Comparison of ENCODE assay signal across 28 cellular contexts in the genomic region with DNA sequence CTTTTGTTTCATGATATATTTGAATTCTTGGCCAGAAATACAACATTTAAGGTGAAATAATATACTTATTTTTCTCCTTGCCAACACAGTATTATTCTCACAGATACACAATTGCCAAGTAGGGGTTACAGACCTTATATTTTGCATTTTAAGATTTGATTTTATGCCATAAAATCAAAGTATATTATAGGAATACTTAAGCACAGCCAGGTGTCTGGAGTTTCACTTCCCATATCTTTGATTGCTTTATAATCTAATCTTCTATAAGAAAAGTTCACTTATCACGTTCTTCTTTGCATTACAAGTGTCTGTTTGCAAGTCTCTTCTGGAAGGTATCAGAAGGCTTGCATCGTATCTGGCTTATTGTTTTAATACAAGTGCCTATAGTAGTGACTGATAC.
"Had no signal": no experiment of that assay in that cellular context is flagged by ENCODE, and none has a peak within 500 bp of the region (broad histone marks: within the 10 kb centered on the region; RNA-seq: fewer than 3 reads in every experiment).

No MANE protein-coding gene starts in this region.

- H3K27ac Mint-ChIP-seq: immature natural killer cell; naive thymus-derived CD8-positive, alpha-beta T cell; nephron; stimulated activated effector memory CD8-positive, alpha-beta T cell treated with anti-CD3 and anti-CD28 coated beads, Interleukin-12 subunit alpha, Interleukin-12 subunit beta, amount 100 ng/mL, for 72 hours; stimulated activated naive CD8-positive, alpha-beta T cell treated with anti-CD3 and anti-CD28 coated beads, Interleukin-15, Interleukin-2, amounts not matched to agents 100 ng/mL and 50 ng/mL, for 24 hours had no signal

- ATAC-seq: left colon; lower lobe of right lung; naive thymus-derived CD8-positive, alpha-beta T cell; pancreas; right cardiac atrium; sciatic nerve; stimulated activated effector memory CD8-positive, alpha-beta T cell treated with anti-CD3 and anti-CD28 coated beads, Interleukin-12 subunit alpha, Interleukin-12 subunit beta, amount 100 ng/mL, for 72 hours; upper lobe of right lung had no signal

- DNase-seq: immature natural killer cell; kidney; left colon; left lung; lower lobe of right lung; naive thymus-derived CD8-positive, alpha-beta T cell; nucleus accumbens; pancreas; posterior cingulate gyrus; retina; right cardiac atrium; spleen; stimulated activated CD4-positive, alpha-beta T cell treated with anti-CD3 and anti-CD28 coated beads, Interleukin-4, amount 100 ng/mL, for 24 hours; stimulated activated naive CD4-positive, alpha-beta T cell; tibial artery; trophoblast cell; upper lobe of right lung had no signal

- H3K9me3 Mint-ChIP-seq: nephron; neural crest cell; stimulated activated naive CD8-positive, alpha-beta T cell treated with anti-CD3 and anti-CD28 coated beads, Interleukin-15, Interleukin-2, amounts not matched to agents 100 ng/mL and 50 ng/mL, for 24 hours had no signal

- H3K36me3 Mint-ChIP-seq: immature natural killer cell; naive thymus-derived CD8-positive, alpha-beta T cell; stimulated activated effector memory CD8-positive, alpha-beta T cell treated with anti-CD3 and anti-CD28 coated beads, Interleukin-12 subunit alpha, Interleukin-12 subunit beta, amount 100 ng/mL, for 72 hours had no signal

- FAIRE-seq: islet of Langerhans, kidney, pancreas, urothelium cell line had no signal

- H3K27me3 Mint-ChIP-seq: stimulated activated naive CD8-positive, alpha-beta T cell treated with anti-CD3 and anti-CD28 coated beads, Interleukin-15, Interleukin-2, amounts not matched to agents 100 ng/mL and 50 ng/mL, for 24 hours had no signal

- H3K9me3 ChIP-seq: left lung, lower lobe of right lung, pancreas, prostate gland, spleen, suprapubic skin, thoracic aorta, tibial artery, upper lobe of right lung had no signal

- H3K4me1 ChIP-seq: left lung, lower lobe of right lung, pancreas, prostate gland, spleen, suprapubic skin, tibial artery, upper lobe of right lung had no signal

- H3K27ac ChIP-seq: left lung, lower lobe of right lung, pancreas, prostate gland, skin epidermis, spleen, suprapubic skin, thoracic aorta, tibial artery, upper lobe of right lung had no signal

- H3K4me1 Mint-ChIP-seq: immature natural killer cell; naive thymus-derived CD8-positive, alpha-beta T cell; nephron; neural crest cell; stimulated activated effector memory CD8-positive, alpha-beta T cell treated with anti-CD3 and anti-CD28 coated beads, Interleukin-12 subunit alpha, Interleukin-12 subunit beta, amount 100 ng/mL, for 72 hours had no signal

- H3K4me3 Mint-ChIP-seq: immature natural killer cell; naive thymus-derived CD8-positive, alpha-beta T cell; nephron; neural crest cell; stimulated activated effector memory CD8-positive, alpha-beta T cell treated with anti-CD3 and anti-CD28 coated beads, Interleukin-12 subunit alpha, Interleukin-12 subunit beta, amount 100 ng/mL, for 72 hours; stimulated activated naive CD8-positive, alpha-beta T cell treated with anti-CD3 and anti-CD28 coated beads, Interleukin-15, Interleukin-2, amounts not matched to agents 100 ng/mL and 50 ng/mL, for 24 hours had no signal

- H3K27me3 ChIP-seq: left lung, pancreas, spleen, suprapubic skin, tibial artery, upper lobe of right lung had no signal

- H3K36me3 ChIP-seq: left lung, lower lobe of right lung, pancreas, prostate gland, spleen, suprapubic skin, thoracic aorta, tibial artery, upper lobe of right lung had no signal

- H3K4me3 ChIP-seq: left lung, lower lobe of right lung, pancreas, prostate gland, skin epidermis, spleen, suprapubic skin, thoracic aorta, tibial artery, upper lobe of right lung had no signal
